In genomic region chr1:35505911-35506798, GRCh38 we compare ENCODE assay signal across 8 cellular contexts. TPM values are rescaled to one million over a fixed set of nuclear protein-coding genes. Genes with fewer than 3 reads are reported as not detected.
DNase-seq lines count a peak whose midpoint lies in the region; ATAC-seq and TF ChIP-seq lines count a peak whose summit lies in the region.

No MANE protein-coding gene starts in this region.

- no peaks in the 10 kb centered on the region for H3K9me3 ChIP-seq in Karpas-422 (ENCODE audit: low read length)

- peaks cover 77% of the 10 kb centered on the region for H3K79me2 ChIP-seq in Karpas-422 (ENCODE audit: low read length)

- H3K9me3 Mint-ChIP-seq in progenitor cell of endocrine pancreas (ENCODE audit: low read depth), result peaks cover 3% of the 10 kb centered on the region

- peak overlapping the region; percentile 89 for H3K27ac ChIP-seq in Karpas-422 (ENCODE audit: low read length)

- peaks cover 10% of the 10 kb centered on the region for H3K36me3 Mint-ChIP-seq in progenitor cell of endocrine pancreas (ENCODE audit: insufficient read depth)

- peaks cover 12% of the 10 kb centered on the region; the same call in 1 of the 2 replicates for H3K36me3 ChIP-seq in Karpas-422 (ENCODE audit: insufficient read depth, low read length)

- no peak for TF ChIP-seq CTCF in AG09309 (IDR thresholded peaks at IDR 0.05; ENCODE audit: control insufficient read depth, insufficient read depth, low read depth, low read length, missing control alignments)
- TF ChIP-seq CTCF in progenitor cell of endocrine pancreas (IDR thresholded peaks at IDR 0.05; ENCODE audit: unreplicated experiment), result no peak

- H3K27me3 Mint-ChIP-seq in progenitor cell of endocrine pancreas, result no peaks in the 10 kb centered on the region

- no peaks in the 10 kb centered on the region for H3K9me2 ChIP-seq in Karpas-422 (replicated peaks; ENCODE audit: insufficient read depth, low read length)

- H3K9ac ChIP-seq in Karpas-422 (ENCODE audit: low read length), result peak overlapping the region; percentile 44

- no peak overlapping the region for H3K4me3 Mint-ChIP-seq in progenitor cell of endocrine pancreas (ENCODE audit: low read depth)

- peaks cover 48% of the 10 kb centered on the region for H3K4me1 ChIP-seq in Karpas-422 (ENCODE audit: low read length)

- H2AFZ ChIP-seq in Karpas-422 (ENCODE audit: low read length), result no peak overlapping the region

- H3K4me3 ChIP-seq in AG09309 (ENCODE audit: control insufficient read depth, low read depth, low read length) (no peak overlapping the region), Karpas-422 (ENCODE audit: low read length) (peak overlapping the region; percentile 12; the same call in 1 of the 2 replicates)

- DNase-seq in AG09309 (ENCODE audit: low read depth) (peak; percentile 96), Karpas-422 (peak; percentile 67), fibroblast of gingiva (ENCODE audit: low read depth) (peak; percentile 93), KG1 (lab: John Stamatoyannopoulos, UW) (no peak), progenitor cell of endocrine pancreas (ENCODE audit: low spot score, unreplicated experiment) (no peak)
- DNase-seq in activated CD4-positive, alpha-beta T cell treated with anti-CD3 and anti-CD28 coated beads, Interleukin-2, amount 50 U/mL, for 48 hours, result peak; percentile 29 to 55
- DNase-seq in stimulated activated CD4-positive, alpha-beta T cell treated with anti-CD3 and anti-CD28 coated beads, TNF-alpha, amount 100 ng/mL, for 24 hours (ENCODE audit: low read depth in 3 of 3), result peak in 2 of 3 experiments; percentile 11 to 23

- peak; percentile 64 for ATAC-seq in GM18511 (IDR thresholded peaks at IDR 0.05; ENCODE audit: unreplicated experiment)

- peaks cover 21% of the 10 kb centered on the region for H3K4me1 Mint-ChIP-seq in progenitor cell of endocrine pancreas (ENCODE audit: low read depth)

- no peak overlapping the region for H3K27ac Mint-ChIP-seq in progenitor cell of endocrine pancreas

- H3K4me2 ChIP-seq in Karpas-422 (ENCODE audit: low read depth, low read length, poor library complexity, severe bottlenecking), result peak overlapping the region; percentile 89

- H4K20me1 ChIP-seq in Karpas-422 (ENCODE audit: insufficient read depth, low read depth, low read length), result no peaks in the 10 kb centered on the region

- no peaks in the 10 kb centered on the region for H3K27me3 ChIP-seq in Karpas-422 (ENCODE audit: low read length)

RNA-seq across cellular contexts. Expression of gene KIAA0319L, which starts 51.0 kb away (rescaled TPM):
- total RNA-seq in Karpas-422 (2014; rRNA removed; shearing (Covaris generic); ENCODE audit: low replicate concordance), result 34.0 and 53.6 TPM in 2 replicates
- total RNA-seq in progenitor cell of endocrine pancreas, result 70.0 and 70.5 TPM in 2 replicates

RNA-seq across cellular contexts. Expression of gene NCDN, which starts 51.4 kb away (rescaled TPM):
- 22.8 and 46.0 TPM in 2 replicates for total RNA-seq in Karpas-422 (2014; rRNA removed; shearing (Covaris generic); ENCODE audit: low replicate concordance)
- 25.2 and 25.3 TPM in 2 replicates for total RNA-seq in progenitor cell of endocrine pancreas

Comparison
In these comparisons a context has a peak if more than half of its experiments do, and no peak if none do; other contexts are left out.
1. DNase-seq: peak in AG09309 (single experiment), Karpas-422 (single experiment), activated CD4-positive, alpha-beta T cell treated with anti-CD3 and anti-CD28 coated beads, Interleukin-2, amount 50 U/mL, for 48 hours (2 of 2), fibroblast of gingiva (single experiment) and stimulated activated CD4-positive, alpha-beta T cell treated with anti-CD3 and anti-CD28 coated beads, TNF-alpha, amount 100 ng/mL, for 24 hours (2 of 3); none in KG1 (single experiment) and progenitor cell of endocrine pancreas (single experiment).